In the genomic region with DNA sequence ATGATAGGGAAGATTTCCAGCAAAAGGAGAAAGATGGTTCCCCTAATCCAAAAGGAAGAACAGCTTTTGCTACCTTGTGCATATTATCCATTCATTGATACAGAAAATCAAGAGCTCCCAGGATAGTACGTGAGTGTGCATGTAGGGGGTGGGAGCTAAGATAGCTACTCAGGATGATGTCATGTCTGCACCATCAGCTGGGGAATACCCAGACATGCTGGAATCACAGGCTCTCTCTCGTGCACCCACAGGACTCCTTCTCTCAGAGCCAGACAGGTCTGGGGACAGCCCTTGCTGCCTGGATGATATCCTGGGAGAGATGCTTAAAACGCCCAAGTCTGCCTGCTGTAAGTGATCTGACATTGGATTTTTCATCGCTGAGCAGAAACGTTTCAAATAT, we compare ENCODE assay signal across 9 cellular contexts. TPM values are rescaled to one million over a fixed set of nuclear protein-coding genes. Genes with fewer than 3 reads are reported as not detected.
DNase-seq lines count a peak whose midpoint lies in the region; ATAC-seq and TF ChIP-seq lines count a peak whose summit lies in the region.
"Had no signal": no experiment of that assay in that cellular context is flagged by ENCODE, and none has a peak within 500 bp of the region (broad histone marks: within the 10 kb centered on the region; RNA-seq: fewer than 3 reads in every experiment).

No MANE protein-coding gene starts in this region.

- H3K36me3 ChIP-seq in SJCRH30: no peaks in the 10 kb centered on the region; the same call in 1 of the 2 replicates

- peak; percentile 70 for ATAC-seq in HG03558 (IDR thresholded peaks at IDR 0.05; ENCODE audit: extremely low read depth, unreplicated experiment)

- no peak overlapping the region for H3K4me3 Mint-ChIP-seq in activated CD4-positive, alpha-beta memory T cell treated with anti-CD3 and anti-CD28 coated beads for 36 hours
- no peak overlapping the region for H3K4me3 Mint-ChIP-seq in activated CD4-positive, alpha-beta memory T cell treated with anti-CD3 and anti-CD28 coated beads, Interleukin-2, amount 10 ng/mL, durations not matched to agents 7 days and 5 days
- H3K4me3 Mint-ChIP-seq in endothelial cell (ENCODE audit: unreplicated experiment): peak overlapping the region; percentile 34

- H3K27ac ChIP-seq in SJCRH30: no peak overlapping the region
- H3K27ac ChIP-seq: BLaER1 treated with 17β-estradiol and CSF1 and Interleukin-3, amounts not matched to agents 10 nM and 100 nM had no signal

- CTCF ChIA-PET in activated CD4-positive, alpha-beta memory T cell treated with anti-CD3 and anti-CD28 coated beads for 36 hours (lab: Charles Lee): no interaction called here
- CTCF ChIA-PET in activated CD4-positive, alpha-beta memory T cell treated with anti-CD3 and anti-CD28 coated beads, Interleukin-2, amount 10 ng/mL, durations not matched to agents 7 days and 5 days (lab: Charles Lee): no interaction called here

- peaks cover 23% of the 10 kb centered on the region for H3K9me3 Mint-ChIP-seq in activated CD4-positive, alpha-beta memory T cell treated with anti-CD3 and anti-CD28 coated beads for 36 hours
- peaks cover 16% of the 10 kb centered on the region for H3K9me3 Mint-ChIP-seq in activated CD4-positive, alpha-beta memory T cell treated with anti-CD3 and anti-CD28 coated beads, Interleukin-2, amount 10 ng/mL, durations not matched to agents 7 days and 5 days
- no peaks in the 10 kb centered on the region for H3K9me3 Mint-ChIP-seq in endothelial cell (ENCODE audit: unreplicated experiment)

- DNase-seq in activated CD4-positive, alpha-beta memory T cell treated with anti-CD3 and anti-CD28 coated beads for 36 hours: peak; percentile 54
- DNase-seq in activated CD4-positive, alpha-beta memory T cell treated with anti-CD3 and anti-CD28 coated beads, Interleukin-2, amount 10 ng/mL, durations not matched to agents 7 days and 5 days: no peak
- no peak for DNase-seq in endothelial cell (ENCODE audit: low spot score)
- peak; percentile 37 for DNase-seq in stimulated activated CD4-positive, alpha-beta T cell treated with anti-CD3 and anti-CD28 coated beads, Interleukin-4, amount 100 ng/mL, for 1 hour
- no peak for DNase-seq in SJCRH30
- no peak for DNase-seq in NCI-H82 treated with DMSO at 0.1 percent for 48 hours (lab: John Stamatoyannopoulos, UW; ENCODE audit: unreplicated experiment)
- no peak for DNase-seq in GM19238 (ENCODE audit: insufficient read length, low spot score)

- no peaks in the 10 kb centered on the region for H3K4me1 ChIP-seq in SJCRH30

- intact Hi-C loops in activated CD4-positive, alpha-beta memory T cell treated with anti-CD3 and anti-CD28 coated beads for 36 hours (cut with micrococcal nuclease): no loop called here

- H3K27me3 ChIP-seq in SJCRH30: no peaks in the 10 kb centered on the region
- H3K27me3 ChIP-seq: BLaER1 treated with 17β-estradiol and CSF1 and Interleukin-3, amounts not matched to agents 10 nM and 100 nM had no signal

- H3K36me3 Mint-ChIP-seq in activated CD4-positive, alpha-beta memory T cell treated with anti-CD3 and anti-CD28 coated beads for 36 hours: peaks cover 30% of the 10 kb centered on the region
- peaks cover 31% of the 10 kb centered on the region for H3K36me3 Mint-ChIP-seq in activated CD4-positive, alpha-beta memory T cell treated with anti-CD3 and anti-CD28 coated beads, Interleukin-2, amount 10 ng/mL, durations not matched to agents 7 days and 5 days (ENCODE audit: low read depth)
- peaks cover 21% of the 10 kb centered on the region for H3K36me3 Mint-ChIP-seq in endothelial cell (ENCODE audit: low read depth, unreplicated experiment)

- H3K4me3 ChIP-seq in SJCRH30: no peak overlapping the region
- H3K4me3 ChIP-seq: BLaER1 treated with 17β-estradiol and CSF1 and Interleukin-3, amounts not matched to agents 10 nM and 100 nM had no signal

- no peak for TF ChIP-seq CTCF in endothelial cell (IDR thresholded peaks at IDR 0.05; ENCODE audit: unreplicated experiment)

- no peak overlapping the region for H3K27ac Mint-ChIP-seq in activated CD4-positive, alpha-beta memory T cell treated with anti-CD3 and anti-CD28 coated beads for 36 hours
- no peak overlapping the region for H3K27ac Mint-ChIP-seq in activated CD4-positive, alpha-beta memory T cell treated with anti-CD3 and anti-CD28 coated beads, Interleukin-2, amount 10 ng/mL, durations not matched to agents 7 days and 5 days
- no peak overlapping the region for H3K27ac Mint-ChIP-seq in endothelial cell (ENCODE audit: unreplicated experiment)

- POLR2A ChIA-PET in activated CD4-positive, alpha-beta memory T cell treated with anti-CD3 and anti-CD28 coated beads for 36 hours (lab: Charles Lee): no interaction called here
- POLR2A ChIA-PET in activated CD4-positive, alpha-beta memory T cell treated with anti-CD3 and anti-CD28 coated beads, Interleukin-2, amount 10 ng/mL, durations not matched to agents 7 days and 5 days (lab: Charles Lee): no interaction called here

- no peaks in the 10 kb centered on the region for H3K27me3 Mint-ChIP-seq in activated CD4-positive, alpha-beta memory T cell treated with anti-CD3 and anti-CD28 coated beads for 36 hours
- no peaks in the 10 kb centered on the region for H3K27me3 Mint-ChIP-seq in activated CD4-positive, alpha-beta memory T cell treated with anti-CD3 and anti-CD28 coated beads, Interleukin-2, amount 10 ng/mL, durations not matched to agents 7 days and 5 days
- H3K27me3 Mint-ChIP-seq in endothelial cell (ENCODE audit: unreplicated experiment): peaks cover 3% of the 10 kb centered on the region

- H3K4me1 Mint-ChIP-seq in activated CD4-positive, alpha-beta memory T cell treated with anti-CD3 and anti-CD28 coated beads for 36 hours (ENCODE audit: low read depth): peaks cover 29% of the 10 kb centered on the region
- peaks cover 3% of the 10 kb centered on the region for H3K4me1 Mint-ChIP-seq in activated CD4-positive, alpha-beta memory T cell treated with anti-CD3 and anti-CD28 coated beads, Interleukin-2, amount 10 ng/mL, durations not matched to agents 7 days and 5 days
- H3K4me1 Mint-ChIP-seq in endothelial cell (ENCODE audit: unreplicated experiment): peaks cover 6% of the 10 kb centered on the region

- H3K9me3 ChIP-seq in SJCRH30 (replicated peaks): no peaks in the 10 kb centered on the region

RNA-seq across cellular contexts. Expression of gene FOXN3, which starts 38.9 kb away (rescaled TPM):
- total RNA-seq in activated CD4-positive, alpha-beta memory T cell treated with anti-CD3 and anti-CD28 coated beads for 36 hours: 10 to 100 TPM; 59.1 to 63.5 TPM
- total RNA-seq in activated CD4-positive, alpha-beta memory T cell treated with anti-CD3 and anti-CD28 coated beads, Interleukin-2, amount 10 ng/mL, durations not matched to agents 7 days and 5 days: 10 to 100 TPM; 73.1 to 78.3 TPM
- 108 TPM for total RNA-seq in endothelial cell (ENCODE audit: unreplicated experiment)
- 45.8 and 49.7 TPM in 2 replicates for total RNA-seq in SJCRH30 (2014; rRNA removed; shearing (Covaris generic))

Comparison
In these comparisons a context has a peak if more than half of its experiments do, and no peak if none do; other contexts are left out.
1. DNase-seq: peak in activated CD4-positive, alpha-beta memory T cell treated with anti-CD3 and anti-CD28 coated beads for 36 hours (single experiment) and stimulated activated CD4-positive, alpha-beta T cell treated with anti-CD3 and anti-CD28 coated beads, Interleukin-4, amount 100 ng/mL, for 1 hour (single experiment); none in activated CD4-positive, alpha-beta memory T cell treated with anti-CD3 and anti-CD28 coated beads, Interleukin-2, amount 10 ng/mL, durations not matched to agents 7 days and 5 days (single experiment), endothelial cell (single experiment), SJCRH30 (0 of 2), NCI-H82 treated with DMSO at 0.1 percent for 48 hours (single experiment) and GM19238 (single experiment).